ENCODE assay signal across 11 cellular contexts in genomic region chr14:24092110-24092959, GRCh38. TPM values are rescaled to one million over a fixed set of nuclear protein-coding genes. Genes with fewer than 3 reads are reported as not detected.
DNase-seq lines count a peak whose midpoint lies in the region; ATAC-seq, FAIRE-seq and TF ChIP-seq lines count a peak whose summit lies in the region.
"Had no signal": no experiment of that assay in that cellular context is flagged by ENCODE, and none has a peak within 500 bp of the region (broad histone marks: within the 10 kb centered on the region; RNA-seq: fewer than 3 reads in every experiment).

No MANE protein-coding gene starts in this region.

- no peak for DNase-seq in A549 (ENCODE audit: low read depth in 1 of 2, low spot score in 1 of 2)
- DNase-seq in Calu3, result no peak
- peak; percentile 48 to 78 (median 72) for DNase-seq in body of pancreas
- no peak for DNase-seq in naive thymus-derived CD4-positive, alpha-beta T cell
- no peak for DNase-seq in Kasumi-1 (lab: John Stamatoyannopoulos, UW)
- DNase-seq: activated effector memory CD4-positive, alpha-beta T cell treated with Interleukin-2 at 50 U/mL for 16 hours; NCI-H1436 treated with DMSO at 0.1 percent for 48 hours; T1000 had no signal

- no peak overlapping the region for H3K4me3 Mint-ChIP-seq in Calu3 (ENCODE audit: low read depth, unreplicated experiment)
- peak overlapping the region in 9 of 10 donors; percentile 34 to 99 (median 96) for H3K4me3 Mint-ChIP-seq in naive thymus-derived CD4-positive, alpha-beta T cell

- peak overlapping the region; percentile 90 to 100 for H3K27ac ChIP-seq in A549
- peak overlapping the region; percentile 7 to 97 (median 93) for H3K27ac ChIP-seq in body of pancreas
- H3K27ac ChIP-seq in naive thymus-derived CD4-positive, alpha-beta T cell (ENCODE audit: low read depth, low read length), result no peak overlapping the region

- H3K4me2 ChIP-seq in A549, result no peak overlapping the region

- no TSS peak for BruUV-seq in Calu3 (replicated peaks; lab: Mats Ljungman, UMichigan)

- H3K9me3 Mint-ChIP-seq in Calu3 (ENCODE audit: low read depth, unreplicated experiment), result no peaks in the 10 kb centered on the region
- H3K9me3 Mint-ChIP-seq in naive thymus-derived CD4-positive, alpha-beta T cell, result no peaks in the 10 kb centered on the region

- TF ChIP-seq EP300 in A549 (IDR thresholded peaks at IDR 0.05), result no peak

- H3K27me3 ChIP-seq in body of pancreas, result no peaks in the 10 kb centered on the region
- H3K27me3 ChIP-seq in naive thymus-derived CD4-positive, alpha-beta T cell (ENCODE audit: control insufficient read depth in 2 of 2, insufficient read depth in 2 of 2, low read length in 2 of 2), result no peaks in the 10 kb centered on the region

- H3K27ac Mint-ChIP-seq in Calu3 (ENCODE audit: unreplicated experiment), result peak overlapping the region; percentile 94
- peak overlapping the region in 7 of 9 donors; percentile 78 to 97 (median 89) for H3K27ac Mint-ChIP-seq in naive thymus-derived CD4-positive, alpha-beta T cell

- CTCF ChIA-PET in A549 (lab: Yijun Ruan, JAX), result interaction anchor here (0.6 to 12.6 kb wide), 11 partner anchors 12 to 88 kb away, joined by 3 to 405 read pairs (median 7); partner anchors contain the start of genes CARMIL3 and IRF9
- CTCF ChIA-PET in Calu3 (lab: Charles Lee), result interaction anchor here (0.9 to 5.7 kb wide), 5 partner anchors 11 to 49 kb away, joined by 3 to 68 read pairs (median 7); partner anchors contain the start of genes DCAF11, EMC9 and NRL
- CTCF ChIA-PET in naive thymus-derived CD4-positive, alpha-beta T cell (lab: Charles Lee), result interaction anchor here (0.7 to 9.4 kb wide), 6 partner anchors 12 to 402 kb away, joined by 3 to 165 read pairs (median 26); no protein-coding TSS in a partner anchor

- ATAC-seq in A549, result no peak
- no peak for ATAC-seq in body of pancreas
- no peak for ATAC-seq in naive thymus-derived CD4-positive, alpha-beta T cell
- ATAC-seq in HG03159 (IDR thresholded peaks at IDR 0.05; ENCODE audit: unreplicated experiment), result no peak
- no peak for ATAC-seq in GM18511 (IDR thresholded peaks at IDR 0.05; ENCODE audit: unreplicated experiment)
- no peak for ATAC-seq in HG02642 (IDR thresholded peaks at IDR 0.05; ENCODE audit: poor library complexity, unreplicated experiment)

- H3K4me1 ChIP-seq in A549, result peaks cover 18% of the 10 kb centered on the region
- peaks cover 51% of the 10 kb centered on the region for H3K4me1 ChIP-seq in body of pancreas
- H3K4me1 ChIP-seq in naive thymus-derived CD4-positive, alpha-beta T cell (ENCODE audit: control insufficient read depth in 2 of 2, insufficient read depth in 2 of 2, low read length in 2 of 2), result peaks cover 6 to 16% of the 10 kb centered on the region in 2 donors

- POLR2A ChIA-PET in A549 (lab: Yijun Ruan, JAX), result interaction anchor here (0.7 to 3.7 kb wide), 4 partner anchors 16 to 134 kb away, joined by 3 to 55 read pairs (median 21); partner anchors contain the start of genes DCAF11 and NRL
- POLR2A ChIA-PET in naive thymus-derived CD4-positive, alpha-beta T cell (lab: Charles Lee), result interaction anchor here (1.2 to 9.1 kb wide), 5 partner anchors 11 to 35 kb away, joined by 3 to 85 read pairs (median 50); partner anchors contain the start of genes DCAF11 and NRL

- H3K9me3 ChIP-seq in A549 (no peaks in the 10 kb centered on the region), body of pancreas (no peaks in the 10 kb centered on the region)
- H3K9me3 ChIP-seq in naive thymus-derived CD4-positive, alpha-beta T cell (ENCODE audit: control insufficient read depth in 2 of 3, low read length in 3 of 3), result no peaks in the 10 kb centered on the region

- no peak for TF ChIP-seq RAD21 in A549 (conservative IDR thresholded peaks at IDR 0.05 in 1 of 2, IDR thresholded peaks at IDR 0.05 in 1 of 2)

- H3K36me3 ChIP-seq in body of pancreas (replicated peaks in 1 of 2; ENCODE audit: insufficient read depth in 1 of 2, low read depth in 2 of 2), result no peaks in the 10 kb centered on the region
- H3K36me3 ChIP-seq in naive thymus-derived CD4-positive, alpha-beta T cell (ENCODE audit: control insufficient read depth in 2 of 3, insufficient read depth in 3 of 3, low read length in 3 of 3), result peaks cover 0 to 7% (median 0%) of the 10 kb centered on the region in 3 experiments

- H3K4me3 ChIP-seq in A549 (no peak overlapping the region), body of pancreas (no peak overlapping the region)
- H3K4me3 ChIP-seq in naive thymus-derived CD4-positive, alpha-beta T cell (ENCODE audit: low read length), result no peak overlapping the region

- intact Hi-C loops in Calu3 (cut with micrococcal nuclease; ENCODE audit: unreplicated experiment) (no loop called here), body of pancreas (cut with DNase I) (no loop called here)
- intact Hi-C loops in naive thymus-derived CD4-positive, alpha-beta T cell (cut with micrococcal nuclease), result loop anchor here in 1 of 2 donors (5.0 kb wide), 1 partner anchor 460 kb away; no protein-coding TSS in a partner anchor

- H3K36me3 Mint-ChIP-seq in Calu3 (ENCODE audit: insufficient read depth, unreplicated experiment), result peaks cover 31% of the 10 kb centered on the region
- H3K36me3 Mint-ChIP-seq in naive thymus-derived CD4-positive, alpha-beta T cell, result peaks cover 0 to 19% (median 0%) of the 10 kb centered on the region in 5 donors

- no peak for TF ChIP-seq POLR2A in A549 (IDR thresholded peaks at IDR 0.05; ENCODE audit: low read length)
- no peak for TF ChIP-seq POLR2A in body of pancreas (IDR thresholded peaks at IDR 0.05)

- H3K4me1 Mint-ChIP-seq in Calu3 (ENCODE audit: low read depth, unreplicated experiment), result peaks cover 27% of the 10 kb centered on the region
- H3K4me1 Mint-ChIP-seq in naive thymus-derived CD4-positive, alpha-beta T cell, result peaks cover 28 to 47% (median 41%) of the 10 kb centered on the region in 7 donors

- TF ChIP-seq CTCF in A549 (IDR thresholded peaks at IDR 0.05) (no peak), Calu3 (IDR thresholded peaks at IDR 0.05; ENCODE audit: unreplicated experiment) (no peak), body of pancreas (IDR thresholded peaks at IDR 0.05) (no peak)

- peaks cover 3% of the 10 kb centered on the region for H3K27me3 Mint-ChIP-seq in Calu3 (ENCODE audit: unreplicated experiment)
- H3K27me3 Mint-ChIP-seq in naive thymus-derived CD4-positive, alpha-beta T cell, result no peaks in the 10 kb centered on the region

- 100% methylated on average over 3 of the region's 3 CpGs for WGBS in A549 (ENCODE audit: missing lambda C conversion rate)
- WGBS in body of pancreas, 2 donors, result 77 to 89% methylated on average over 3 of the region's 3 CpGs

- no peak for FAIRE-seq in A549 (lab: Jason Lieb, UNC)

RNA-seq across cellular contexts. Expression of gene PCK2, which starts 1.8 kb away (rescaled TPM):
- polyA plus RNA-seq in A549 (2011; rRNA removed), result 52.1 and 60.2 TPM in 2 replicates
- polyA plus RNA-seq in A549 (2012; cell fraction: cytosol; rRNA removed), result 35.2 and 38.7 TPM in 2 replicates
- 67.7 and 94.9 TPM in 2 replicates for polyA plus RNA-seq in A549 (2012; cell fraction: nucleus; rRNA removed)
- 16.9 to 20.7 TPM (median 18.8 TPM) in 3 replicates for polyA plus RNA-seq in A549 (2017; fragmentation: RNase III; extraction: RNeasy Plus Mini Kit Qiagen cat#74134 plus additional on column Dnase treatment)
- polyA minus RNA-seq in A549 (2011; rRNA and poly(A)+ RNA removed), result 93.2 and 112 TPM in 2 replicates
- total RNA-seq in Calu3 (2022), result 38.0 and 43.6 TPM in 2 replicates
- total RNA-seq in body of pancreas, result 10 to 100 TPM; 20.4 to 29.8 TPM
- total RNA-seq in naive thymus-derived CD4-positive, alpha-beta T cell, result 10 to 100 TPM in 4 of 5 experiments, 1 to 10 TPM in 1; 9.1 to 56.2 (median 14.4) TPM
- polyA plus RNA-seq in naive thymus-derived CD4-positive, alpha-beta T cell, result 10 to 100 TPM in 1 of 2 donors, 1 to 10 TPM in 1; 7.2 to 14.5 TPM

RNA-seq across cellular contexts. Expression of gene CPNE6, which starts 21.0 kb away (rescaled TPM):
- polyA plus RNA-seq in A549 (2011; rRNA removed) (not detected in 2 replicates), A549 (2017; fragmentation: RNase III; extraction: RNeasy Plus Mini Kit Qiagen cat#74134 plus additional on column Dnase treatment) (not detected in 3 replicates)
- polyA plus RNA-seq in A549 (2012; cell fraction: cytosol; rRNA removed), result 0.01 TPM in 1 of 2 replicates, not detected in the other
- polyA plus RNA-seq in A549 (2012; cell fraction: nucleus; rRNA removed), result 0.04 TPM in 1 of 2 replicates, not detected in the other
- not detected in 2 replicates for polyA minus RNA-seq in A549 (2011; rRNA and poly(A)+ RNA removed)
- total RNA-seq in Calu3 (2022) (not detected in 2 replicates), body of pancreas (not detected)
- under 1 TPM in 1 of 5 experiments, not detected in 4; 0.12 TPM for total RNA-seq in naive thymus-derived CD4-positive, alpha-beta T cell
- not detected for polyA plus RNA-seq in naive thymus-derived CD4-positive, alpha-beta T cell

RNA-seq across cellular contexts. Expression of gene DCAF11, which starts 22.2 kb away (rescaled TPM):
- polyA plus RNA-seq in A549 (2011; rRNA removed), result 27.9 and 30.2 TPM in 2 replicates
- polyA plus RNA-seq in A549 (2012; cell fraction: cytosol; rRNA removed), result 19.8 and 23.0 TPM in 2 replicates
- polyA plus RNA-seq in A549 (2012; cell fraction: nucleus; rRNA removed), result 25.8 and 32.7 TPM in 2 replicates
- 22.2 to 31.4 TPM (median 30.7 TPM) in 3 replicates for polyA plus RNA-seq in A549 (2017; fragmentation: RNase III; extraction: RNeasy Plus Mini Kit Qiagen cat#74134 plus additional on column Dnase treatment)
- polyA minus RNA-seq in A549 (2011; rRNA and poly(A)+ RNA removed), result 41.2 and 48.4 TPM in 2 replicates
- 58.2 and 63.4 TPM in 2 replicates for total RNA-seq in Calu3 (2022)
- total RNA-seq in body of pancreas, result 100 to 1,000 TPM in 1 of 2 donors, 10 to 100 TPM in 1; 77.1 to 128 TPM
- 10 to 100 TPM; 71.9 to 90.1 (median 83.3) TPM for total RNA-seq in naive thymus-derived CD4-positive, alpha-beta T cell
- 10 to 100 TPM; 69.1 to 97.0 TPM for polyA plus RNA-seq in naive thymus-derived CD4-positive, alpha-beta T cell

RNA-seq across cellular contexts. Expression of gene NRL, which starts 22.4 kb away (rescaled TPM):
- polyA plus RNA-seq in A549 (2011; rRNA removed), result 0.86 and 0.97 TPM in 2 replicates
- 0.66 and 1.6 TPM in 2 replicates for polyA plus RNA-seq in A549 (2012; cell fraction: cytosol; rRNA removed)
- 0.71 and 1.3 TPM in 2 replicates for polyA plus RNA-seq in A549 (2012; cell fraction: nucleus; rRNA removed)
- 0.84 to 0.93 TPM (median 0.88 TPM) in 3 replicates for polyA plus RNA-seq in A549 (2017; fragmentation: RNase III; extraction: RNeasy Plus Mini Kit Qiagen cat#74134 plus additional on column Dnase treatment)
- polyA minus RNA-seq in A549 (2011; rRNA and poly(A)+ RNA removed), result 0.95 and 1.1 TPM in 2 replicates
- 1.8 and 2.3 TPM in 2 replicates for total RNA-seq in Calu3 (2022)
- 1 to 10 TPM; 2.1 to 2.6 TPM for total RNA-seq in body of pancreas
- total RNA-seq in naive thymus-derived CD4-positive, alpha-beta T cell, result 1 to 10 TPM; 2.1 to 4.5 (median 3.8) TPM
- 1 to 10 TPM; 2.2 to 2.6 TPM for polyA plus RNA-seq in naive thymus-derived CD4-positive, alpha-beta T cell

RNA-seq across cellular contexts. Expression of gene FITM1, which starts 38.1 kb away (rescaled TPM):
- polyA plus RNA-seq in A549 (2011; rRNA removed), result 0.06 TPM in 1 of 2 replicates, not detected in the other
- polyA plus RNA-seq in A549 (2012; cell fraction: cytosol; rRNA removed), result 0.12 and 0.18 TPM in 2 replicates
- polyA plus RNA-seq in A549 (2012; cell fraction: nucleus; rRNA removed), result 0.94 and 1.4 TPM in 2 replicates
- 0.36 TPM in 1 of 3 replicates, not detected in the others for polyA plus RNA-seq in A549 (2017; fragmentation: RNase III; extraction: RNeasy Plus Mini Kit Qiagen cat#74134 plus additional on column Dnase treatment)
- not detected in 2 replicates for polyA minus RNA-seq in A549 (2011; rRNA and poly(A)+ RNA removed)
- 0.47 and 0.98 TPM in 2 replicates for total RNA-seq in Calu3 (2022)
- 10 to 100 TPM in 1 of 2 donors, 1 to 10 TPM in 1; 6.3 to 12.2 TPM for total RNA-seq in body of pancreas
- 1 to 10 TPM; 1.8 to 4.3 (median 2.0) TPM for total RNA-seq in naive thymus-derived CD4-positive, alpha-beta T cell
- 1 to 10 TPM in 1 of 2 donors, under 1 TPM in 1; 0.48 to 1.2 TPM for polyA plus RNA-seq in naive thymus-derived CD4-positive, alpha-beta T cell

Comparison
In these comparisons a context has a peak if more than half of its experiments do, and no peak if none do; other contexts are left out.
1. DNase-seq: peak in body of pancreas (4 of 4); none in A549 (0 of 2), Calu3 (single experiment), naive thymus-derived CD4-positive, alpha-beta T cell (0 of 9) and Kasumi-1 (0 of 2).